In genomic region chr19:42042455-42043170, GRCh38 we compare ENCODE assay signal across 10 cellular contexts.
"Had no signal": no experiment of that assay in that cellular context is flagged by ENCODE, and none has a peak within 500 bp of the region (broad histone marks: within the 10 kb centered on the region; RNA-seq: fewer than 3 reads in every experiment).

No MANE protein-coding gene starts in this region.

- H3K4me1 ChIP-seq: body of pancreas, foreskin keratinocyte, left lung, tibial artery had no signal

- H3K27me3 ChIP-seq: body of pancreas, esophagus squamous epithelium, tibial artery had no signal

- H3K27ac ChIP-seq: body of pancreas, esophagus squamous epithelium, foreskin keratinocyte, left lung, tibial artery had no signal

- ATAC-seq: activated CD4-positive, CD25-positive, alpha-beta regulatory T cell treated with anti-CD3 and anti-CD28 coated beads, Interleukin-2, amount 50 U/mL, for 24 hours; body of pancreas; foreskin keratinocyte; left lung; T-helper 17 cell had no signal

- DNase-seq: activated T-cell treated with anti-CD3 and anti-CD28 coated beads, Interleukin-2, amount 50 U/mL, for 1 hour; body of pancreas; esophagus squamous epithelium; foreskin keratinocyte; stimulated activated CD4-positive, alpha-beta T cell treated with anti-CD3 and anti-CD28 coated beads, Interleukin-15, amount 100 ng/mL, for 24 hours; stimulated activated CD4-positive, alpha-beta T cell treated with anti-CD3 and anti-CD28 coated beads, Interleukin-4, amount 100 ng/mL, for 4 hours; T-helper 17 cell; tibial artery had no signal

- H3K36me3 ChIP-seq: esophagus squamous epithelium, left lung had no signal

- H3K9me3 ChIP-seq: body of pancreas, esophagus squamous epithelium, left lung, tibial artery had no signal

- H3K4me3 ChIP-seq: body of pancreas, esophagus squamous epithelium, left lung, tibial artery had no signal
